Comparison of ENCODE assay signal across 8 cellular contexts in genomic region chr10:58384999-58385783, GRCh38.
DNase-seq lines count a peak whose midpoint lies in the region; ATAC-seq and TF ChIP-seq lines count a peak whose summit lies in the region.

TSS of gene TFAM (plus strand) at chr10:58385410. CDS start at chr10:58385548, 138 bp downstream.

- peak; percentile 87 for ATAC-seq in GM18909 (IDR thresholded peaks at IDR 0.05; ENCODE audit: poor library complexity, unreplicated experiment)
- peak; percentile 84 for ATAC-seq in HG03175 (IDR thresholded peaks at IDR 0.05; ENCODE audit: unreplicated experiment)

- peak; percentile 49 for TF ChIP-seq CTCF in AG09319 (IDR thresholded peaks at IDR 0.05; ENCODE audit: low read depth, low read length)

- DNase-seq in AG09319 (ENCODE audit: extremely low read depth, low read depth) (peak; percentile 77), NCI-H2227 treated with DMSO at 0.1 percent for 48 hours (lab: John Stamatoyannopoulos, UW) (peak; percentile 82), islet precursor cell (peak; percentile 98)
- DNase-seq in activated CD4-positive, CD25-positive, alpha-beta regulatory T cell (lab: John Stamatoyannopoulos, UW): peak; percentile 88 to 97 (median 92)
- peak; percentile 90 for DNase-seq in central memory CD4-positive, alpha-beta T cell
- DNase-seq in stimulated activated CD4-positive, alpha-beta T cell treated with anti-CD3 and anti-CD28 coated beads, Interleukin-12 subunit alpha, Interleukin-12 subunit beta, amount 100 ng/mL, for 48 hours (ENCODE audit: low read depth in 2 of 3, low spot score in 1 of 3): peak; percentile 91 to 98 (median 95)

Comparison
In these comparisons a context has a peak if more than half of its experiments do, and no peak if none do; other contexts are left out.
1. Peak in every context shown above with its lines: DNase-seq and ATAC-seq.